Comparison of ENCODE assay signal across 8 cellular contexts in genomic region chr2:64873472-64873924, GRCh38.
DNase-seq lines count a peak whose midpoint lies in the region; ATAC-seq, FAIRE-seq and TF ChIP-seq lines count a peak whose summit lies in the region.

No MANE protein-coding gene starts in this region.

- peaks cover 10% of the 10 kb centered on the region for H3K4me1 ChIP-seq in endothelial cell of umbilical vein (ENCODE audit: control insufficient read depth, extremely low read depth, insufficient read depth, low read length)

- peak overlapping the region in 7 of 10 donors; percentile 0 to 55 (median 36) for H3K4me3 Mint-ChIP-seq in naive thymus-derived CD8-positive, alpha-beta T cell
- H3K4me3 Mint-ChIP-seq in stimulated activated memory B cell treated with anti-CD40 and anti-IgM and Interleukin-4, amounts not matched to agents 10 μg/mL and 1 μg/mL and 100 μg/mL, for 72 hours: peak overlapping the region; percentile 41

- H3K9me3 Mint-ChIP-seq in naive thymus-derived CD8-positive, alpha-beta T cell: no peaks in the 10 kb centered on the region
- H3K9me3 Mint-ChIP-seq in stimulated activated memory B cell treated with anti-CD40 and anti-IgM and Interleukin-4, amounts not matched to agents 10 μg/mL and 1 μg/mL and 100 μg/mL, for 72 hours: no peaks in the 10 kb centered on the region

- H3K36me3 ChIP-seq in endothelial cell of umbilical vein (ENCODE audit: control insufficient read depth in 2 of 2, extremely low read depth in 1 of 2, insufficient read depth in 2 of 2, low read length in 2 of 2): no peaks in the 10 kb centered on the region

- POLR2A ChIA-PET in endothelial cell of umbilical vein (lab: Charles Lee): no interaction called here
- POLR2A ChIA-PET in naive thymus-derived CD8-positive, alpha-beta T cell (lab: Charles Lee): interaction anchor here (0.7 to 1.2 kb wide), 4 partner anchors 350 to 542 kb away, joined by 3 read pairs; partner anchors contain the start of gene AFTPH

- H4K20me1 ChIP-seq in endothelial cell of umbilical vein (replicated peaks; ENCODE audit: control insufficient read depth, extremely low read depth, insufficient read depth, low read length): no peaks in the 10 kb centered on the region

- no peaks in the 10 kb centered on the region for H3K79me2 ChIP-seq in endothelial cell of umbilical vein (ENCODE audit: control insufficient read depth, insufficient read depth, low read length)

- no peaks in the 10 kb centered on the region for H3K9me1 ChIP-seq in endothelial cell of umbilical vein (replicated peaks; ENCODE audit: control insufficient read depth, extremely low read depth, insufficient read depth, low read length)

- CTCF ChIA-PET in endothelial cell of umbilical vein (lab: Charles Lee): interaction anchor here (0.6 to 3.2 kb wide), 6 partner anchors 106 to 350 kb away, joined by 3 to 26 read pairs (median 6); no protein-coding TSS in a partner anchor

- no peaks in the 10 kb centered on the region for H3K27me3 Mint-ChIP-seq in naive thymus-derived CD8-positive, alpha-beta T cell
- no peaks in the 10 kb centered on the region for H3K27me3 Mint-ChIP-seq in stimulated activated memory B cell treated with anti-CD40 and anti-IgM and Interleukin-4, amounts not matched to agents 10 μg/mL and 1 μg/mL and 100 μg/mL, for 72 hours

- peaks cover 2 to 6% (median 6%) of the 10 kb centered on the region in 4 donors for H3K4me1 Mint-ChIP-seq in naive thymus-derived CD8-positive, alpha-beta T cell
- peaks cover 15% of the 10 kb centered on the region for H3K4me1 Mint-ChIP-seq in stimulated activated memory B cell treated with anti-CD40 and anti-IgM and Interleukin-4, amounts not matched to agents 10 μg/mL and 1 μg/mL and 100 μg/mL, for 72 hours

- peak overlapping the region; percentile 87 for H2AFZ ChIP-seq in endothelial cell of umbilical vein (ENCODE audit: low read depth, low read length)

- no peaks in the 10 kb centered on the region for H3K27me3 ChIP-seq in endothelial cell of umbilical vein (ENCODE audit: control insufficient read depth in 2 of 2, insufficient read depth in 2 of 2, low read length in 2 of 2)

- no peak overlapping the region for H3K27ac ChIP-seq in C4-2B
- H3K27ac ChIP-seq in endothelial cell of umbilical vein (ENCODE audit: insufficient read depth, low read depth, low read length): no peak overlapping the region

- TF ChIP-seq POLR2A in endothelial cell of umbilical vein (IDR thresholded peaks at IDR 0.05; ENCODE audit: low read depth, low read length): no peak

- no peak overlapping the region for H3K9ac ChIP-seq in endothelial cell of umbilical vein (replicated peaks; ENCODE audit: extremely low read depth, insufficient read depth, low read length)

- TF ChIP-seq CTCF in C4-2B (conservative IDR thresholded peaks at IDR 0.05) (peak; percentile 86), endothelial cell of umbilical vein (IDR thresholded peaks at IDR 0.05; ENCODE audit: extremely low read depth in 1 of 2, insufficient read depth in 1 of 2, low read depth in 1 of 2, low read length in 2 of 2) (peak; percentile 95 to 96)

- peak overlapping the region; percentile 48 for H3K4me2 ChIP-seq in endothelial cell of umbilical vein (ENCODE audit: insufficient read depth, low read length)

- dilution Hi-C loops in endothelial cell of umbilical vein (cut with MboI; ENCODE audit: extremely low pct_ligation_motif_present, low sequenced_read_pairs): no loop called here

- H3K36me3 Mint-ChIP-seq in naive thymus-derived CD8-positive, alpha-beta T cell: no peaks in the 10 kb centered on the region
- peaks cover under 1% of the 10 kb centered on the region for H3K36me3 Mint-ChIP-seq in stimulated activated memory B cell treated with anti-CD40 and anti-IgM and Interleukin-4, amounts not matched to agents 10 μg/mL and 1 μg/mL and 100 μg/mL, for 72 hours

- H3K27ac Mint-ChIP-seq in naive thymus-derived CD8-positive, alpha-beta T cell: no peak overlapping the region
- H3K27ac Mint-ChIP-seq in stimulated activated memory B cell treated with anti-CD40 and anti-IgM and Interleukin-4, amounts not matched to agents 10 μg/mL and 1 μg/mL and 100 μg/mL, for 72 hours: peak overlapping the region; percentile 14

- peak; percentile 88 for ATAC-seq in HG03280 (IDR thresholded peaks at IDR 0.05; ENCODE audit: unreplicated experiment)
- ATAC-seq in naive thymus-derived CD8-positive, alpha-beta T cell: peak; percentile 97 to 99
- ATAC-seq in stimulated activated memory B cell treated with anti-CD40 and anti-IgM and Interleukin-4, amounts not matched to agents 10 μg/mL and 1 μg/mL and 100 μg/mL, for 72 hours: peak; percentile 92

- no peaks in the 10 kb centered on the region for H3K9me3 ChIP-seq in endothelial cell of umbilical vein (replicated peaks; ENCODE audit: control insufficient read depth, insufficient read depth, low read length)

- BruUV-seq in endothelial cell of umbilical vein (replicated peaks; lab: Mats Ljungman, UMichigan): no TSS peak

- FAIRE-seq in GM19239 (lab: Jason Lieb, UNC): peak; percentile 90
- FAIRE-seq in endothelial cell of umbilical vein (lab: Jason Lieb, UNC): peak; percentile 37

- no peak overlapping the region for H3K4me3 ChIP-seq in endothelial cell of umbilical vein (replicated peaks in 1 of 3; ENCODE audit: insufficient read depth in 1 of 3, low read depth in 1 of 3, low read length in 3 of 3)

- intact Hi-C loops in endothelial cell of umbilical vein (cut with micrococcal nuclease): loop anchor here (1.0 to 5.0 kb wide), 5 partner anchors 286 to 826 kb away; no protein-coding TSS in a partner anchor

- peak; percentile 62 for DNase-seq in GM19239 (ENCODE audit: insufficient read length, low spot score)
- peak; percentile 82 for DNase-seq in NCI-H82 (lab: John Stamatoyannopoulos, UW)
- peak; percentile 95 for DNase-seq in activated CD8-positive, alpha-beta memory T cell treated with anti-CD3 and anti-CD28 coated beads for 24 hours
- peak; percentile 63 for DNase-seq in endothelial cell of umbilical vein (ENCODE audit: low read depth, low spot score)
- peak; percentile 58 to 85 (median 77) for DNase-seq in naive thymus-derived CD8-positive, alpha-beta T cell

TF ChIP-seq in endothelial cell of umbilical vein, 7 proteins besides CTCF, POLR2A, EP300 and RAD21:
- TF ChIP-seq MAX (IDR thresholded peaks at IDR 0.05; ENCODE audit: insufficient read depth, insufficient read length) (no peak), MYC (IDR thresholded peaks at IDR 0.05; ENCODE audit: low read depth, low read length) (no peak), EZH2 (IDR thresholded peaks at IDR 0.05; ENCODE audit: borderline replicate concordance, low read depth, low read length, severe bottlenecking) (no peak)
TF ChIP-seq in endothelial cell of umbilical vein: peak in this region for 0.
